1 cellular context compared by ENCODE assay signal in genomic region chr16:234468-235305, GRCh38.
TF ChIP-seq lines count a peak whose summit lies in the region.

Gene FAM234A (plus strand): TSS chr16:234821. CDS start chr16:254414, 19,593 bp downstream.

TF ChIP-seq in GM12878, 131 proteins besides CTCF, POLR2A, EP300 and RAD21 (continued from another document and continues in another):
- no peak; the same call in 1 of the 2 replicates for TF ChIP-seq NFIC (IDR thresholded peaks at IDR 0.05; ENCODE audit: low read depth, low read length)
- TF ChIP-seq HDGF (IDR thresholded peaks at IDR 0.05) = peak; percentile 97
- peak; percentile 84 for TF ChIP-seq POLR2AphosphoS2 (IDR thresholded peaks at IDR 0.05; ENCODE audit: low read depth, low read length)
- no peak for TF ChIP-seq ZBTB33 (IDR thresholded peaks at IDR 0.05)
- TF ChIP-seq PAX5 (IDR thresholded peaks at IDR 0.05; ENCODE audit: borderline replicate concordance, low read depth, low read length) = peak; percentile 86
- TF ChIP-seq YY1 (IDR thresholded peaks at IDR 0.05; ENCODE audit: low read depth, low read length) = peak; percentile 91
- TF ChIP-seq NR2C2 (IDR thresholded peaks at IDR 0.05; ENCODE audit: borderline replicate concordance, control insufficient read depth, insufficient read length, low read depth) = no peak
- TF ChIP-seq USF2 (IDR thresholded peaks at IDR 0.05; ENCODE audit: borderline replicate concordance, low read depth, low read length) = no peak
- 0 out of 4 replicates have a peak, but pooled peaks of 1 of the 2 experiments have one; percentile 46 for TF ChIP-seq ETV6 (conservative IDR thresholded peaks at IDR 0.05 in 1 of 2, IDR thresholded peaks at IDR 0.05 in 1 of 2; ENCODE audit: borderline replicate concordance in 1 of 2, low read depth in 1 of 2)
- no peak for TF ChIP-seq CHD2 (IDR thresholded peaks at IDR 0.05; ENCODE audit: borderline replicate concordance, low read depth, low read length)
- no peak for TF ChIP-seq MTA3 (IDR thresholded peaks at IDR 0.05; ENCODE audit: borderline replicate concordance, low read length)
- peak; percentile 85 for TF ChIP-seq IKZF1 (conservative IDR thresholded peaks at IDR 0.05)
- TF ChIP-seq SUZ12 (IDR thresholded peaks at IDR 0.05; ENCODE audit: unreplicated experiment) = no peak
- peak; percentile 70 for TF ChIP-seq NR2C1 (IDR thresholded peaks at IDR 0.05)
- peak; percentile 38; the same call in 2 of the 3 replicates for TF ChIP-seq POU2F2 (IDR thresholded peaks at IDR 0.05; ENCODE audit: borderline replicate concordance, low read depth, low read length)
- TF ChIP-seq SIN3A (IDR thresholded peaks at IDR 0.05; ENCODE audit: low read depth, low read length) = 0 out of 2 replicates have a peak, but pooled peaks have one; percentile 69
- no peak for TF ChIP-seq RCOR1 (conservative IDR thresholded peaks at IDR 0.05; ENCODE audit: low read depth, low read length)
- peak; percentile 94 for TF ChIP-seq RUNX3 (IDR thresholded peaks at IDR 0.05; ENCODE audit: low read length)
- peak; percentile 69; the same call in 1 of the 2 replicates for TF ChIP-seq ZSCAN29 (IDR thresholded peaks at IDR 0.05)
- TF ChIP-seq E2F8 (IDR thresholded peaks at IDR 0.05; ENCODE audit: low read depth, partially characterized antibody) = peak; percentile 83
- TF ChIP-seq GABPA (IDR thresholded peaks at IDR 0.05; ENCODE audit: low read depth) = peak; percentile 80
- TF ChIP-seq NKRF (conservative IDR thresholded peaks at IDR 0.05) = peak; percentile 77; the same call in 1 of the 2 replicates
- TF ChIP-seq ZNF24 (IDR thresholded peaks at IDR 0.05) = no peak
- TF ChIP-seq SMARCA5 (IDR thresholded peaks at IDR 0.05) = peak; percentile 80
- TF ChIP-seq NBN (IDR thresholded peaks at IDR 0.05) = peak; percentile 97
- TF ChIP-seq ZNF592 (IDR thresholded peaks at IDR 0.05) = peak; percentile 85
- TF ChIP-seq SREBF2 (IDR thresholded peaks at IDR 0.05; ENCODE audit: low read length) = no peak
- no peak for TF ChIP-seq NFXL1 (IDR thresholded peaks at IDR 0.05; ENCODE audit: borderline replicate concordance)
- TF ChIP-seq MYB (IDR thresholded peaks at IDR 0.05; ENCODE audit: borderline replicate concordance, low read depth, low read length) = no peak
- no peak; the same call in 1 of the 2 replicates for TF ChIP-seq HCFC1 (IDR thresholded peaks at IDR 0.05; ENCODE audit: low read length)
- no peak; the same call in 1 of the 2 replicates for TF ChIP-seq ZNF217 (IDR thresholded peaks at IDR 0.05)
- TF ChIP-seq YBX1 (IDR thresholded peaks at IDR 0.05) = no peak
- TF ChIP-seq ZBED1 (IDR thresholded peaks at IDR 0.05; ENCODE audit: borderline replicate concordance) = peak; percentile 33; the same call in 1 of the 2 replicates
- no peak for TF ChIP-seq TCF7 (IDR thresholded peaks at IDR 0.05; ENCODE audit: borderline replicate concordance)
- peak; percentile 89 for TF ChIP-seq CREB1 (IDR thresholded peaks at IDR 0.05; ENCODE audit: low read depth)
- TF ChIP-seq POLR2AphosphoS5 (IDR thresholded peaks at IDR 0.05; ENCODE audit: low read length) = peak; percentile 88
- no peak for TF ChIP-seq STAT3 (IDR thresholded peaks at IDR 0.05; ENCODE audit: low read depth, low read length)
- TF ChIP-seq SKIL (IDR thresholded peaks at IDR 0.05; ENCODE audit: low read depth, poor library complexity, severe bottlenecking) = peak; percentile 47
- no peak; the same call in 1 of the 2 replicates for TF ChIP-seq TCF12 (IDR thresholded peaks at IDR 0.05; ENCODE audit: low read depth, low read length)
- TF ChIP-seq RB1 (IDR thresholded peaks at IDR 0.05; ENCODE audit: borderline replicate concordance) = peak; percentile 31; the same call in 1 of the 2 replicates
- TF ChIP-seq REST (IDR thresholded peaks at IDR 0.05; ENCODE audit: low read depth, low read length) = no peak
- peak; percentile 40 to 59 for TF ChIP-seq IKZF2 (IDR thresholded peaks at IDR 0.05)
- TF ChIP-seq SMAD1 (IDR thresholded peaks at IDR 0.05; ENCODE audit: low read depth, partially characterized antibody) = no peak
- no peak for TF ChIP-seq USF1 (IDR thresholded peaks at IDR 0.05; ENCODE audit: borderline replicate concordance, extremely low read length, insufficient read depth, low read depth, low read length)
- TF ChIP-seq NR2F1 (conservative IDR thresholded peaks at IDR 0.05) = peak; percentile 84
- no peak for TF ChIP-seq SPI1 (IDR thresholded peaks at IDR 0.05; ENCODE audit: borderline replicate concordance, insufficient read depth, low read depth, low read length)
- no peak for TF ChIP-seq MEF2B (IDR thresholded peaks at IDR 0.05; ENCODE audit: partially characterized antibody, poor library complexity, severe bottlenecking)
- peak; percentile 91 for TF ChIP-seq BMI1 (IDR thresholded peaks at IDR 0.05; ENCODE audit: borderline replicate concordance)
